Comparison of ENCODE assay signal across 8 cellular contexts in the genomic region with DNA sequence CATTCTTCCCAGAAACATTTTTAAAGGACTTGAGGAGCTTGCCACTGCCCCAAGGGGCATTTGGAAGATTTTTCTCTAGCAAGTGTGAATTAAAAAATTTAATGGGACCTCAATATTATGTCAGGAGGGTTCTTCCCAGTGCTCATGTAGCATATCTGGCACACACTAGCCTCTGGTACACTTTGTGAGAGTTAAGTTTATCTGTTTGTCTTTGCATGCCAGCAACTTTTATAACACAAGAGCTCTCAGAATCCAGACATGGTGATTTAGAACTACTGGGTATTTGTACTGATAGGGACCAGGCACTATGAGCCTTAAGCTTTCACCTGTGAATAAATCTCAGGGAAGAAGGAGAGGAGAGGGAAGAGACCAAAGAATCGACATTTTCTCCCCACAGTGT. TPM values are rescaled to one million over a fixed set of nuclear protein-coding genes. Genes with fewer than 3 reads are reported as not detected.
"Had no signal": no experiment of that assay in that cellular context is flagged by ENCODE, and none has a peak within 500 bp of the region (broad histone marks: within the 10 kb centered on the region; RNA-seq: fewer than 3 reads in every experiment).

No MANE protein-coding gene starts in this region.

- DNase-seq: IMR-90, KBM-7 had no signal

- H3K4me3 ChIP-seq: K562 had no signal

- H3K27ac ChIP-seq: HL-60, KMS-11 had no signal

- ATAC-seq: HepG2, K562 had no signal

RNA-seq across cellular contexts. Expression of gene SPINT3, which starts 12.9 kb away (rescaled TPM):
- total RNA-seq: HepG2, HT-29, HT1080, IMR-90, K562 had no signal

RNA-seq across cellular contexts. Expression of gene WFDC2, which starts 33.0 kb away (rescaled TPM):
- total RNA-seq: HepG2, HT1080, IMR-90, K562 had no signal

RNA-seq across cellular contexts. Expression of gene WFDC6, which starts 36.7 kb away (rescaled TPM):
- total RNA-seq: HepG2, HT-29, HT1080, IMR-90, K562 had no signal

RNA-seq across cellular contexts. Expression of gene EPPIN, which starts 44.6 kb away (rescaled TPM):
- total RNA-seq: HepG2, HT-29, HT1080, IMR-90, K562 had no signal
